In genomic region chr3:23686535-23686934, GRCh38 we compare ENCODE assay signal across 22 cellular contexts.
DNase-seq lines count a peak whose midpoint lies in the region; ATAC-seq, FAIRE-seq and TF ChIP-seq lines count a peak whose summit lies in the region.
"Had no signal": no experiment of that assay in that cellular context is flagged by ENCODE, and none has a peak within 500 bp of the region (broad histone marks: within the 10 kb centered on the region; RNA-seq: fewer than 3 reads in every experiment).

No MANE protein-coding gene starts in this region.

- no peak overlapping the region for H3K4me3 Mint-ChIP-seq in stimulated activated effector memory CD8-positive, alpha-beta T cell treated with anti-CD3 and anti-CD28 coated beads, Interleukin-12 subunit alpha, Interleukin-12 subunit beta, amount 100 ng/mL, for 72 hours
- H3K4me3 Mint-ChIP-seq: activated naive CD8-positive, alpha-beta T cell treated with anti-CD3 and anti-CD28 coated beads, Interleukin-2, amount 50 U/mL, for 24 hours; neural crest cell; T-helper 1 cell treated with Interleukin-12 subunit alpha and Interleukin-12 subunit beta and Interleukin-4 antibody, amounts not matched to agents 30 μg/mL and 1 μg/mL, for 36 hours had no signal

- H3K79me1 ChIP-seq in H1 (ENCODE audit: low read depth, low read length) (no peaks in the 10 kb centered on the region), neuronal stem cell (ENCODE audit: low read depth, low read length) (no peaks in the 10 kb centered on the region)

- no peak for TF ChIP-seq EP300 in H1 (IDR thresholded peaks at IDR 0.05; ENCODE audit: borderline replicate concordance in 1 of 2, low read depth in 2 of 2, low read length in 2 of 2)

- ATAC-seq in HG02623 (IDR thresholded peaks at IDR 0.05; ENCODE audit: unreplicated experiment), result no peak
- ATAC-seq in stimulated activated effector memory CD8-positive, alpha-beta T cell treated with anti-CD3 and anti-CD28 coated beads, Interleukin-12 subunit alpha, Interleukin-12 subunit beta, amount 100 ng/mL, for 72 hours, result no peak

- H3K23ac ChIP-seq in H1 (ENCODE audit: insufficient read length) (no peak overlapping the region), neuronal stem cell (ENCODE audit: low read depth, low read length, poor library complexity) (no peak overlapping the region)

- intact Hi-C loops in PC-9 (cut with micrococcal nuclease; ENCODE audit: unreplicated experiment), result loop anchor here (1.0 to 5.0 kb wide), 3 partner anchors 53 to 118 kb away; partner anchors contain the start of gene UBE2E1

- peaks cover 17% of the 10 kb centered on the region for H3F3A ChIP-seq in PC-9 (ENCODE audit: insufficient read depth, low read depth)

- no peak for FAIRE-seq in H1 (lab: Jason Lieb, UNC)
- FAIRE-seq: colon, frontal cortex, small intestine had no signal

- no peaks in the 10 kb centered on the region for H4K20me1 ChIP-seq in PC-9 (ENCODE audit: insufficient read depth)
- H4K20me1 ChIP-seq in H1 (replicated peaks in 1 of 2; ENCODE audit: control insufficient read depth in 1 of 2, insufficient read depth in 2 of 2, low read length in 2 of 2), result no peaks in the 10 kb centered on the region
- H4K20me1 ChIP-seq: BLaER1 had no signal

- no peak overlapping the region for H2BK12ac ChIP-seq in H1 (ENCODE audit: low read depth, low read length)
- no peak overlapping the region for H2BK12ac ChIP-seq in neuronal stem cell (ENCODE audit: low read length)

- H2BK5ac ChIP-seq in H1 (ENCODE audit: low read depth, low read length) (no peak overlapping the region), neuronal stem cell (ENCODE audit: low read length) (no peak overlapping the region)

- no peak for TF ChIP-seq POLR2A in H1 (IDR thresholded peaks at IDR 0.05; ENCODE audit: control extremely low read depth in 1 of 2, low read depth in 2 of 2, low read length in 2 of 2)

- H3K18ac ChIP-seq in H1 (ENCODE audit: extremely low read depth, low read length), result no peak overlapping the region
- peak overlapping the region; percentile 40 for H3K18ac ChIP-seq in neuronal stem cell (ENCODE audit: low read length)

- H2AFZ ChIP-seq in PC-9 (no peak overlapping the region), H1 (ENCODE audit: low read length) (peak overlapping the region; percentile 45; the same call in 1 of the 2 replicates), neuronal stem cell (ENCODE audit: low read length) (peak overlapping the region; percentile 48)

- H3K4me1 ChIP-seq in PC-9 (replicated peaks; ENCODE audit: insufficient read depth) (peaks cover 26% of the 10 kb centered on the region), H1 (replicated peaks in 1 of 4; ENCODE audit: control insufficient read depth in 3 of 4, insufficient read depth in 4 of 4, low read length in 3 of 4) (peaks cover 3 to 11% (median 7%) of the 10 kb centered on the region in 4 experiments; a peak in 4 of 7 replicates), neuronal stem cell (ENCODE audit: control insufficient read depth in 2 of 2, insufficient read depth in 1 of 2, low read depth in 1 of 2, low read length in 2 of 2) (peaks cover 3% of the 10 kb centered on the region in 2 donors)
- H3K4me1 ChIP-seq: BLaER1 had no signal

- CTCF ChIA-PET in AG04450 (lab: Charles Lee) (no interaction called here), PC-9 (lab: Charles Lee) (no interaction called here), H1 (lab: Charles Lee; ENCODE audit: partially characterized antibody) (interaction anchor here (0.6 to 1.6 kb wide), 4 partner anchors 9 to 75 kb away, joined by 3 to 4 read pairs (median 3); no protein-coding TSS in a partner anchor)

- H3K27ac ChIP-seq in AG04450 (ENCODE audit: low read depth, low read length) (peak overlapping the region; percentile 73), PC-9 (peak overlapping the region; percentile 82), H1 (ENCODE audit: low read depth, low read length) (no peak overlapping the region), neuronal stem cell (replicated peaks; ENCODE audit: low read length) (no peak overlapping the region)
- H3K27ac ChIP-seq: BLaER1 had no signal

- H3K4ac ChIP-seq in H1 (replicated peaks; ENCODE audit: insufficient read length, low read depth, low read length) (no peak overlapping the region), neuronal stem cell (ENCODE audit: low read length) (no peak overlapping the region)

- H4K8ac ChIP-seq in H1 (ENCODE audit: extremely low read depth, insufficient read depth, low read length) (no peak overlapping the region), neuronal stem cell (ENCODE audit: low read depth, low read length) (no peak overlapping the region)

- DNase-seq in AG04450 (ENCODE audit: low read depth, low spot score) (no peak), PC-9 (no peak), H1 (ENCODE audit: low read depth in 1 of 2, low spot score in 2 of 2) (no peak), neuronal stem cell (ENCODE audit: low spot score) (no peak)
- no peak for DNase-seq in activated naive CD4-positive, alpha-beta T cell treated with Interleukin-2 at 50 U/mL for 16 hours
- DNase-seq in stimulated activated CD4-positive, alpha-beta T cell treated with anti-CD3 and anti-CD28 coated beads, Interleukin-2, amount 100 ng/mL, for 48 hours, result no peak
- no peak for DNase-seq in stimulated activated effector memory CD8-positive, alpha-beta T cell treated with anti-CD3 and anti-CD28 coated beads, Interleukin-12 subunit alpha, Interleukin-12 subunit beta, amount 100 ng/mL, for 72 hours (ENCODE audit: low spot score in 2 of 2)
- DNase-seq: activated effector memory CD4-positive, alpha-beta T cell treated with anti-CD3 and anti-CD28 coated beads, Interleukin-2, amount 50 U/mL, for 16 hours; activated naive CD8-positive, alpha-beta T cell treated with anti-CD3 and anti-CD28 coated beads, Interleukin-2, amount 50 U/mL, for 24 hours; COR-L47; DND-41; effector CD8-positive, alpha-beta T cell; NCI-H1105 treated with DMSO at 0.1 percent for 48 hours; SIG-M5; stimulated activated CD4-positive, alpha-beta T cell treated with anti-CD3 and anti-CD28 coated beads, Interleukin-2, amount 100 ng/mL, for 24 hours had no signal

- no peak overlapping the region for H3K56ac ChIP-seq in H1 (replicated peaks; ENCODE audit: insufficient read length, low read depth, low read length)

- no peak for TF ChIP-seq RAD21 in H1 (IDR thresholded peaks at IDR 0.05 in 1 of 2, conservative IDR thresholded peaks at IDR 0.05 in 1 of 2; ENCODE audit: low read depth in 2 of 2, low read length in 2 of 2)

- H3K27me3 ChIP-seq in AG04450 (ENCODE audit: control insufficient read depth, insufficient read depth, low read length) (no peaks in the 10 kb centered on the region), PC-9 (ENCODE audit: insufficient read depth, low read depth) (no peaks in the 10 kb centered on the region), H1 (replicated peaks in 1 of 4; ENCODE audit: control insufficient read depth in 3 of 4, extremely low read depth in 1 of 4, insufficient read depth in 3 of 4, low read length in 3 of 4) (no peaks in the 10 kb centered on the region), neuronal stem cell (ENCODE audit: control insufficient read depth in 3 of 3, insufficient read depth in 3 of 3, low read depth in 1 of 3, low read length in 3 of 3) (no peaks in the 10 kb centered on the region)
- H3K27me3 ChIP-seq: BLaER1 had no signal

- H3K14ac ChIP-seq in H1 (ENCODE audit: insufficient read length) (no peak overlapping the region), neuronal stem cell (ENCODE audit: low read length) (no peak overlapping the region)

- no peaks in the 10 kb centered on the region for H3K9me2 ChIP-seq in PC-9 (ENCODE audit: insufficient read depth)

- H3K9ac ChIP-seq in H1 (replicated peaks in 1 of 4; ENCODE audit: extremely low read depth in 1 of 4, low read depth in 3 of 4, low read length in 3 of 4), result no peak overlapping the region
- H3K9ac ChIP-seq in neuronal stem cell (ENCODE audit: low read depth, low read length, poor library complexity), result no peak overlapping the region
- H3K9ac ChIP-seq: BLaER1 had no signal

- TF ChIP-seq CTCF in AG04450 (IDR thresholded peaks at IDR 0.05; ENCODE audit: low read depth, low read length) (no peak), PC-9 (conservative IDR thresholded peaks at IDR 0.05) (no peak), H1 (IDR thresholded peaks at IDR 0.05; ENCODE audit: control extremely low read depth in 1 of 3, insufficient read depth in 1 of 3, low read depth in 1 of 3, low read length in 3 of 3) (no peak)

- H2BK15ac ChIP-seq in H1 (ENCODE audit: low read length) (0 out of 2 replicates have a peak overlapping the region, but pooled peaks have one; percentile 8), neuronal stem cell (ENCODE audit: low read length) (no peak overlapping the region)

- no TSS peak for BruUV-seq in PC-9 (replicated peaks; lab: Mats Ljungman, UMichigan)

- H2AK5ac ChIP-seq in H1 (ENCODE audit: low read depth, low read length) (no peak overlapping the region), neuronal stem cell (ENCODE audit: low read depth, low read length) (no peak overlapping the region)

- no peaks in the 10 kb centered on the region for H3K36me3 Mint-ChIP-seq in stimulated activated effector memory CD8-positive, alpha-beta T cell treated with anti-CD3 and anti-CD28 coated beads, Interleukin-12 subunit alpha, Interleukin-12 subunit beta, amount 100 ng/mL, for 72 hours

- H3K9me3 Mint-ChIP-seq in stimulated activated effector memory CD8-positive, alpha-beta T cell treated with anti-CD3 and anti-CD28 coated beads, Interleukin-12 subunit alpha, Interleukin-12 subunit beta, amount 100 ng/mL, for 72 hours, result no peaks in the 10 kb centered on the region

- H4K5ac ChIP-seq in H1 (ENCODE audit: insufficient read length, low read depth, low read length), result no peak overlapping the region

- H3K4me1 Mint-ChIP-seq in stimulated activated effector memory CD8-positive, alpha-beta T cell treated with anti-CD3 and anti-CD28 coated beads, Interleukin-12 subunit alpha, Interleukin-12 subunit beta, amount 100 ng/mL, for 72 hours, result peaks cover 6% of the 10 kb centered on the region

- H4K91ac ChIP-seq in H1 (replicated peaks; ENCODE audit: insufficient read length, low read length) (no peak overlapping the region), neuronal stem cell (ENCODE audit: low read depth, low read length, poor library complexity) (no peak overlapping the region)

- no peak overlapping the region for H2BK20ac ChIP-seq in H1 (ENCODE audit: low read length)

- H2BK120ac ChIP-seq in H1 (replicated peaks; ENCODE audit: low read depth, low read length) (no peak overlapping the region), neuronal stem cell (ENCODE audit: low read depth, low read length) (no peak overlapping the region)

- no peak overlapping the region for H3K27ac Mint-ChIP-seq in stimulated activated effector memory CD8-positive, alpha-beta T cell treated with anti-CD3 and anti-CD28 coated beads, Interleukin-12 subunit alpha, Interleukin-12 subunit beta, amount 100 ng/mL, for 72 hours
- H3K27ac Mint-ChIP-seq: activated naive CD8-positive, alpha-beta T cell treated with anti-CD3 and anti-CD28 coated beads, Interleukin-2, amount 50 U/mL, for 24 hours; T-helper 1 cell treated with Interleukin-12 subunit alpha and Interleukin-12 subunit beta and Interleukin-4 antibody, amounts not matched to agents 30 μg/mL and 1 μg/mL, for 36 hours had no signal

- H3K79me2 ChIP-seq in PC-9 (ENCODE audit: low read depth), result no peaks in the 10 kb centered on the region
- H3K79me2 ChIP-seq in H1 (ENCODE audit: control insufficient read depth in 1 of 2, insufficient read depth in 2 of 2, low read length in 2 of 2), result no peaks in the 10 kb centered on the region

- H3K36me3 ChIP-seq in PC-9 (ENCODE audit: low read depth), result no peaks in the 10 kb centered on the region
- no peaks in the 10 kb centered on the region for H3K36me3 ChIP-seq in H1 (ENCODE audit: control insufficient read depth in 2 of 4, insufficient read depth in 4 of 4, low read length in 3 of 4)
- H3K36me3 ChIP-seq in neuronal stem cell (replicated peaks in 1 of 2; ENCODE audit: control insufficient read depth in 2 of 2, insufficient read depth in 2 of 2, low read length in 2 of 2), result no peaks in the 10 kb centered on the region
- H3K36me3 ChIP-seq: BLaER1 had no signal

- no peak overlapping the region for H3K4me3 ChIP-seq in AG04450 (ENCODE audit: low read depth, low read length)
- H3K4me3 ChIP-seq in PC-9, result no peak overlapping the region
- no peak overlapping the region for H3K4me3 ChIP-seq in H1 (ENCODE audit: extremely low read depth in 1 of 4, insufficient read depth in 2 of 4, low read depth in 3 of 4, low read length in 4 of 4)
- no peak overlapping the region for H3K4me3 ChIP-seq in neuronal stem cell (ENCODE audit: low read length in 2 of 2)
- H3K4me3 ChIP-seq: BLaER1 had no signal

- POLR2A ChIA-PET in AG04450 (lab: Yijun Ruan, JAX), result interaction anchor here (0.8 kb wide), 1 partner anchor 19 kb away, joined by 4 read pairs; no protein-coding TSS in a partner anchor
- POLR2A ChIA-PET in PC-9 (lab: Charles Lee; ENCODE audit: unreplicated experiment), result no interaction called here
- POLR2A ChIA-PET in H1 (lab: Charles Lee; ENCODE audit: partially characterized antibody), result no interaction called here

- H3K9me3 ChIP-seq in AG04450 (ENCODE audit: control insufficient read depth, insufficient read depth, low read length) (peaks cover 3% of the 10 kb centered on the region; the same call in 1 of the 2 replicates), PC-9 (ENCODE audit: insufficient read depth, low read depth) (peaks cover 22% of the 10 kb centered on the region), H1 (ENCODE audit: insufficient read depth in 2 of 2, low read depth in 1 of 2, low read length in 1 of 2) (peaks cover 0 to 6% of the 10 kb centered on the region in 2 experiments; a peak in 2 of 4 replicates), neuronal stem cell (replicated peaks in 1 of 2; ENCODE audit: control insufficient read depth in 2 of 2, insufficient read depth in 1 of 2, low read depth in 1 of 2, low read length in 2 of 2) (peaks cover 0 to 2% of the 10 kb centered on the region in 2 donors)

- H3K23me2 ChIP-seq in H1 (ENCODE audit: low read depth, low read length), result no peaks in the 10 kb centered on the region

- H3K4me2 ChIP-seq in PC-9 (peak overlapping the region; percentile 63), H1 (ENCODE audit: insufficient read depth in 1 of 2, low read depth in 2 of 2, low read length in 2 of 2) (peak overlapping the region in 1 of 2 experiments; percentile 53; a peak in 1 of 4 replicates), neuronal stem cell (ENCODE audit: insufficient read depth, low read length, poor library complexity, severe bottlenecking) (no peak overlapping the region)
- H3K4me2 ChIP-seq: BLaER1 had no signal

- 62% methylated on average over 3 of the region's 3 CpGs; no CpG with 5 or more reads in 1 of the 2 experiments for WGBS in H1 (ENCODE audit: extremely low coverage in 1 of 2, insufficient coverage in 1 of 2, insufficient read length in 1 of 2, insufficient replicate concordance in 2 of 2, low coverage in 1 of 2, low lambda C conversion rate in 2 of 2, missing lambda C conversion rate in 1 of 2), 2 experiments
- WGBS in neuronal stem cell (ENCODE audit: extremely low coverage in 2 of 2, insufficient read length in 2 of 2, insufficient replicate concordance in 1 of 2), 2 donors, result no CpG with 5 or more reads among the region's 3 CpGs

Comparison
In these comparisons a context has a peak if more than half of its experiments do, and no peak if none do; other contexts are left out.
1. H3K27ac ChIP-seq: peak in AG04450 (single experiment) and PC-9 (single experiment); none in H1 (single experiment) and neuronal stem cell (single experiment).